ENCODE assay signal across 11 cellular contexts in genomic region chr2:53353372-53354111, GRCh38.
DNase-seq lines count a peak whose midpoint lies in the region; TF ChIP-seq lines count a peak whose summit lies in the region.
"Had no signal": no experiment of that assay in that cellular context is flagged by ENCODE, and none has a peak within 500 bp of the region (broad histone marks: within the 10 kb centered on the region; RNA-seq: fewer than 3 reads in every experiment).

No MANE protein-coding gene starts in this region.

- peaks cover 6% of the 10 kb centered on the region for H3K4me1 Mint-ChIP-seq in chondrocyte (ENCODE audit: low read depth)

- peak overlapping the region; percentile 62 for H3K27ac Mint-ChIP-seq in chondrocyte (ENCODE audit: unreplicated experiment)
- H3K27ac Mint-ChIP-seq: progenitor cell of endocrine pancreas had no signal

- 31% methylated on average over 5 of the region's 5 CpGs for WGBS in GM23248 (ENCODE audit: low coverage in 1 of 2, low lambda C conversion rate in 2 of 2, missing lambda C conversion rate in 2 of 2), 2 experiments
- WGBS in neuronal stem cell (ENCODE audit: extremely low coverage in 2 of 2, insufficient read length in 2 of 2, insufficient replicate concordance in 1 of 2), 2 donors: no CpG with 5 or more reads among the region's 5 CpGs

- H4K20me1 ChIP-seq in GM23248 (ENCODE audit: insufficient read depth): no peaks in the 10 kb centered on the region

- peak overlapping the region; percentile 70 for H3K18ac ChIP-seq in neuronal stem cell (ENCODE audit: low read length)

- H2BK5ac ChIP-seq in neuronal stem cell (ENCODE audit: low read length): no peak overlapping the region

- H2BK12ac ChIP-seq in neuronal stem cell (ENCODE audit: low read length): no peak overlapping the region

- H2BK15ac ChIP-seq in neuronal stem cell (ENCODE audit: low read length): no peak overlapping the region

- no peaks in the 10 kb centered on the region for H3K27me3 ChIP-seq in GM23248 (replicated peaks; ENCODE audit: insufficient read depth)
- no peaks in the 10 kb centered on the region for H3K27me3 ChIP-seq in neuronal stem cell (ENCODE audit: control insufficient read depth in 3 of 3, insufficient read depth in 3 of 3, low read depth in 1 of 3, low read length in 3 of 3)

- H2AFZ ChIP-seq in GM23248: no peak overlapping the region
- no peak overlapping the region for H2AFZ ChIP-seq in neuronal stem cell (ENCODE audit: low read length)

- no peaks in the 10 kb centered on the region for H3K36me3 ChIP-seq in GM23248 (ENCODE audit: low read depth)
- H3K36me3 ChIP-seq in neuronal stem cell (replicated peaks in 1 of 2; ENCODE audit: control insufficient read depth in 2 of 2, insufficient read depth in 2 of 2, low read length in 2 of 2): no peaks in the 10 kb centered on the region

- no peak overlapping the region for H3K9ac ChIP-seq in GM23248
- H3K9ac ChIP-seq in neuronal stem cell (ENCODE audit: low read depth, low read length, poor library complexity): no peak overlapping the region

- H2BK120ac ChIP-seq in neuronal stem cell (ENCODE audit: low read depth, low read length): no peak overlapping the region

- H3K79me1 ChIP-seq in neuronal stem cell (ENCODE audit: low read depth, low read length): no peaks in the 10 kb centered on the region

- DNase-seq in GM23248 (peak; percentile 52), NCI-H2107 (lab: John Stamatoyannopoulos, UW) (peak; percentile 4), chondrocyte (ENCODE audit: low spot score) (no peak), neuronal stem cell (ENCODE audit: low spot score) (peak; percentile 4), CD1c-positive myeloid dendritic cell (ENCODE audit: extremely low spot score) (no peak), hippocampal formation (lab: John Stamatoyannopoulos, UW) (no peak), SIG-M5 treated with dmso at 0.1 percent for 504 hours (lab: John Stamatoyannopoulos, UW; ENCODE audit: unreplicated experiment) (no peak)
- DNase-seq in stimulated activated CD4-positive, alpha-beta T cell treated with anti-CD3 and anti-CD28 coated beads, Interleukin-2, amount 100 ng/mL, for 24 hours: no peak
- DNase-seq: activated T-cell treated with anti-CD3 and anti-CD28 coated beads, Interleukin-2, amount 50 U/mL, for 4 hours; NCI-H524 treated with DMSO at 0.1 percent for 48 hours had no signal

- no peak overlapping the region for H3K4me3 Mint-ChIP-seq in chondrocyte (ENCODE audit: unreplicated experiment)
- H3K4me3 Mint-ChIP-seq: activated T-cell treated with anti-CD3 and anti-CD28 coated beads, Interleukin-2, amount 50 U/mL, for 4 hours had no signal

- H3K4me3 ChIP-seq in GM23248: no peak overlapping the region
- H3K4me3 ChIP-seq in neuronal stem cell (ENCODE audit: low read length in 2 of 2): no peak overlapping the region

- no peaks in the 10 kb centered on the region for H3K36me3 Mint-ChIP-seq in chondrocyte (ENCODE audit: low read depth)

- H3K9me3 Mint-ChIP-seq in chondrocyte (ENCODE audit: low read depth): peaks cover 19% of the 10 kb centered on the region

- H3K4me1 ChIP-seq in GM23248 (ENCODE audit: insufficient read depth): 0 out of 2 replicates have a peak, but pooled peaks cover 6% of the 10 kb centered on the region
- H3K4me1 ChIP-seq in neuronal stem cell (ENCODE audit: control insufficient read depth in 2 of 2, insufficient read depth in 1 of 2, low read depth in 1 of 2, low read length in 2 of 2): peaks cover 0 to 5% of the 10 kb centered on the region in 2 donors

- no peak overlapping the region for H3K4me2 ChIP-seq in GM23248 (ENCODE audit: unreplicated experiment)
- H3K4me2 ChIP-seq in neuronal stem cell (ENCODE audit: insufficient read depth, low read length, poor library complexity, severe bottlenecking): no peak overlapping the region

- H2AK5ac ChIP-seq in neuronal stem cell (ENCODE audit: low read depth, low read length): no peak overlapping the region

- TF ChIP-seq CTCF in chondrocyte (IDR thresholded peaks at IDR 0.05): no peak

- H4K8ac ChIP-seq in neuronal stem cell (ENCODE audit: low read depth, low read length): peak overlapping the region; percentile 17

- H4K91ac ChIP-seq in neuronal stem cell (ENCODE audit: low read depth, low read length, poor library complexity): no peak overlapping the region

- no peaks in the 10 kb centered on the region for H3K9me2 ChIP-seq in GM23248 (ENCODE audit: insufficient read depth)

- H3K79me2 ChIP-seq in GM23248 (ENCODE audit: insufficient read depth): no peaks in the 10 kb centered on the region

- no peak overlapping the region for H3K4ac ChIP-seq in neuronal stem cell (ENCODE audit: low read length)

- H3F3A ChIP-seq in GM23248 (ENCODE audit: insufficient read depth): no peaks in the 10 kb centered on the region

- H3K27me3 Mint-ChIP-seq in chondrocyte (ENCODE audit: low read depth): peaks cover 2% of the 10 kb centered on the region
- H3K27me3 Mint-ChIP-seq: progenitor cell of endocrine pancreas had no signal

- no peak overlapping the region for H3K23ac ChIP-seq in neuronal stem cell (ENCODE audit: low read depth, low read length, poor library complexity)

- H3K27ac ChIP-seq in GM23248 (no peak overlapping the region), neuronal stem cell (replicated peaks; ENCODE audit: low read length) (peak overlapping the region; percentile 14)

- H3K14ac ChIP-seq in neuronal stem cell (ENCODE audit: low read length): no peak overlapping the region

- in situ Hi-C loops in GM23248 (cut with MboI): no loop called here

- H3K9me3 ChIP-seq in GM23248 (ENCODE audit: low read depth) (no peaks in the 10 kb centered on the region), neuronal stem cell (replicated peaks in 1 of 2; ENCODE audit: control insufficient read depth in 2 of 2, insufficient read depth in 1 of 2, low read depth in 1 of 2, low read length in 2 of 2) (no peaks in the 10 kb centered on the region)

Comparison
In these comparisons a context has a peak if more than half of its experiments do, and no peak if none do; other contexts are left out.
1. DNase-seq: peak in GM23248 (single experiment), NCI-H2107 (single experiment) and neuronal stem cell (single experiment); none in chondrocyte (single experiment), CD1c-positive myeloid dendritic cell (single experiment), hippocampal formation (0 of 2), SIG-M5 treated with dmso at 0.1 percent for 504 hours (single experiment) and stimulated activated CD4-positive, alpha-beta T cell treated with anti-CD3 and anti-CD28 coated beads, Interleukin-2, amount 100 ng/mL, for 24 hours (0 of 2).